ENCODE assay signal across 17 cellular contexts in genomic region chr6:22326500-22326899, GRCh38. TPM values are rescaled to one million over a fixed set of nuclear protein-coding genes. Genes with fewer than 3 reads are reported as not detected.
DNase-seq lines count a peak whose midpoint lies in the region; ATAC-seq and TF ChIP-seq lines count a peak whose summit lies in the region.
"Had no signal": no experiment of that assay in that cellular context is flagged by ENCODE, and none has a peak within 500 bp of the region (broad histone marks: within the 10 kb centered on the region; RNA-seq: fewer than 3 reads in every experiment).

No MANE protein-coding gene starts in this region.

- TF ChIP-seq RAD21 in IMR-90 (IDR thresholded peaks at IDR 0.05; ENCODE audit: low read length), result no peak

- CTCF ChIA-PET in IMR-90 (lab: Yijun Ruan, JAX), result interaction anchor here (1.0 kb wide), 1 partner anchor 22 kb away, joined by 3 read pairs; no protein-coding TSS in a partner anchor

- POLR2A ChIA-PET in IMR-90 (lab: Charles Lee; ENCODE audit: unreplicated experiment), result no interaction called here

- no peaks in the 10 kb centered on the region for H3K79me1 ChIP-seq in IMR-90 (ENCODE audit: low read depth in 1 of 2, low read length in 2 of 2)

- H3K9ac ChIP-seq in IMR-90 (ENCODE audit: low read depth, low read length), result no peak overlapping the region
- H3K9ac ChIP-seq: BLaER1 had no signal

- H3K36me3 ChIP-seq in IMR-90 (ENCODE audit: control insufficient read depth, insufficient read depth, low read length), result no peaks in the 10 kb centered on the region
- H3K36me3 ChIP-seq: BLaER1 had no signal

- no peak for TF ChIP-seq POLR2A in IMR-90 (IDR thresholded peaks at IDR 0.05; ENCODE audit: low read depth, low read length)
- no peak for TF ChIP-seq POLR2A in lower leg skin (IDR thresholded peaks at IDR 0.05)

- H4K91ac ChIP-seq in IMR-90 (ENCODE audit: insufficient read depth, low read depth, low read length), result peak overlapping the region; percentile 45

- peak overlapping the region; percentile 59 for H2BK120ac ChIP-seq in IMR-90 (ENCODE audit: low read depth, low read length)

- no peaks in the 10 kb centered on the region; the same call in none of the 2 replicates for H3K9me1 ChIP-seq in IMR-90 (ENCODE audit: insufficient read depth, low read length)

- no peaks in the 10 kb centered on the region for H3K9me3 Mint-ChIP-seq in osteocyte (ENCODE audit: unreplicated experiment)
- H3K9me3 Mint-ChIP-seq: GM23338, H9 had no signal

- no peak overlapping the region for H2AFZ ChIP-seq in IMR-90 (replicated peaks; ENCODE audit: low read length, poor library complexity)
- H2AFZ ChIP-seq: GM23338 had no signal

- dilution Hi-C loops in IMR-90 (cut with HindIII; ENCODE audit: low sequenced_read_pairs, unreplicated experiment), result no loop called here

- no peak overlapping the region for H4K5ac ChIP-seq in IMR-90 (ENCODE audit: low read depth, low read length)

- DNase-seq in IMR-90 (no peak), SK-N-DZ (ENCODE audit: low spot score) (peak; percentile 79), fibroblast of gingiva (ENCODE audit: low read depth) (peak; percentile 9), osteocyte (ENCODE audit: extremely low spot score, unreplicated experiment) (no peak), ureter (ENCODE audit: low spot score) (no peak), lower leg skin (ENCODE audit: low spot score in 2 of 2) (no peak)
- DNase-seq: CD8-positive, alpha-beta memory T cell; DMS79; H9 had no signal

- H2AK9ac ChIP-seq in IMR-90 (replicated peaks; ENCODE audit: low read depth, low read length, poor library complexity), result no peak overlapping the region

- H2BK20ac ChIP-seq in IMR-90 (ENCODE audit: low read depth, low read length), result peak overlapping the region; percentile 52

- no peak overlapping the region for H3K27ac ChIP-seq in IMR-90 (ENCODE audit: insufficient read depth, low read length)
- H3K27ac ChIP-seq: A549, BLaER1 had no signal

- H2AK5ac ChIP-seq in IMR-90 (ENCODE audit: low read depth, low read length), result peak overlapping the region; percentile 43; the same call in 1 of the 2 replicates

- H3K9me3 ChIP-seq in IMR-90 (ENCODE audit: control insufficient read depth, insufficient read depth, low read length), result no peaks in the 10 kb centered on the region
- H3K9me3 ChIP-seq: A549 had no signal

- H3K36me3 Mint-ChIP-seq in osteocyte (ENCODE audit: unreplicated experiment), result no peaks in the 10 kb centered on the region
- H3K36me3 Mint-ChIP-seq: CD8-positive, alpha-beta memory T cell had no signal

- no peak overlapping the region for H3K4me2 ChIP-seq in IMR-90 (ENCODE audit: low read depth, low read length)
- H3K4me2 ChIP-seq: A549, BLaER1, GM23338 had no signal

- WGBS in IMR-90 (ENCODE audit: extremely low coverage in 2 of 2, insufficient read length in 1 of 2), 2 experiments, result no CpG with 5 or more reads among the region's 6 CpGs
- WGBS in lower leg skin, 2 donors, result 67 to 71% methylated on average over 6 of the region's 6 CpGs

- H3K4me1 ChIP-seq in IMR-90 (ENCODE audit: control insufficient read depth, insufficient read depth, low read length), result peaks cover 13% of the 10 kb centered on the region

- intact Hi-C loops in IMR-90 (cut with micrococcal nuclease), result loop anchor here (10.0 kb wide), 1 partner anchor 548 kb away; no protein-coding TSS in a partner anchor
- intact Hi-C loops in lower leg skin (cut with DNase I; ENCODE audit: low total_unique reads), result no loop called here

- H3K23ac ChIP-seq in IMR-90 (ENCODE audit: low read depth, low read length), result no peak overlapping the region

- peaks cover 50% of the 10 kb centered on the region for H3K4me1 Mint-ChIP-seq in osteocyte (ENCODE audit: unreplicated experiment)
- H3K4me1 Mint-ChIP-seq: CD8-positive, alpha-beta memory T cell; GM23338; H9 had no signal

- H3K4ac ChIP-seq in IMR-90 (ENCODE audit: low read depth, low read length), result peak overlapping the region; percentile 36; the same call in 1 of the 2 replicates

- ATAC-seq in IMR-90 (ENCODE audit: low read depth) (no peak), GM21447 (IDR thresholded peaks at IDR 0.05; ENCODE audit: unreplicated experiment) (no peak)
- ATAC-seq: A549, GM12878, GM23338, HepG2 had no signal

- H2BK15ac ChIP-seq in IMR-90 (ENCODE audit: low read depth, low read length), result 0 out of 3 replicates have a peak overlapping the region, but pooled peaks have one; percentile 60

- H2BK5ac ChIP-seq in IMR-90 (ENCODE audit: low read depth, low read length, poor library complexity, severe bottlenecking), result no peak overlapping the region

- in situ Hi-C loops in IMR-90 (cut with MboI; ENCODE audit: low sequenced_read_pairs), result no loop called here

- H3K4me3 ChIP-seq in IMR-90 (ENCODE audit: insufficient read depth, low read depth, low read length) (no peak overlapping the region), lower leg skin (ENCODE audit: low read depth, poor library complexity, severe bottlenecking) (no peak overlapping the region)
- H3K4me3 ChIP-seq: A549, BLaER1, GM12878, GM23338 had no signal

- TF ChIP-seq CTCF in IMR-90 (conservative IDR thresholded peaks at IDR 0.05; ENCODE audit: low read depth, low read length), result no peak
- TF ChIP-seq CTCF in osteocyte (IDR thresholded peaks at IDR 0.05), result no peak
- TF ChIP-seq CTCF in lower leg skin (IDR thresholded peaks at IDR 0.05), result no peak

- no peaks in the 10 kb centered on the region for H3K27me3 Mint-ChIP-seq in osteocyte (ENCODE audit: unreplicated experiment)
- H3K27me3 Mint-ChIP-seq: CD8-positive, alpha-beta memory T cell had no signal

- 0 out of 2 replicates have a peak overlapping the region, but pooled peaks have one; percentile 21 for H3K14ac ChIP-seq in IMR-90 (replicated peaks; ENCODE audit: low read depth, low read length)

- 0 out of 4 replicates have a peak overlapping the region, but pooled peaks of 1 of the 2 experiments have one; percentile 23 for H4K8ac ChIP-seq in IMR-90 (ENCODE audit: low read depth in 2 of 2, low read length in 2 of 2)

- H3K27me3 ChIP-seq in IMR-90 (ENCODE audit: control insufficient read depth, insufficient read depth, low read length), result no peaks in the 10 kb centered on the region
- H3K27me3 ChIP-seq: BLaER1 had no signal

- no peaks in the 10 kb centered on the region for H4K20me1 ChIP-seq in IMR-90 (ENCODE audit: insufficient read depth, low read length)
- H4K20me1 ChIP-seq: BLaER1 had no signal

- no peak overlapping the region for H3K56ac ChIP-seq in IMR-90 (ENCODE audit: extremely low read depth, insufficient read depth, low read length)

- H3K4me3 Mint-ChIP-seq in osteocyte (ENCODE audit: unreplicated experiment), result no peak overlapping the region
- H3K4me3 Mint-ChIP-seq: CD8-positive, alpha-beta memory T cell; GM23338; H9 had no signal

- H3K18ac ChIP-seq in IMR-90 (ENCODE audit: low read depth, low read length), result no peak overlapping the region

- BruUV-seq in IMR-90 (replicated peaks; lab: Mats Ljungman, UMichigan), result no TSS peak

- H3K27ac Mint-ChIP-seq in osteocyte (ENCODE audit: unreplicated experiment), result peak overlapping the region; percentile 7
- H3K27ac Mint-ChIP-seq: CD8-positive, alpha-beta memory T cell; GM23338 had no signal

TF ChIP-seq in IMR-90, 13 proteins besides CTCF, POLR2A, EP300 and RAD21:
- TF ChIP-seq SMC3 (IDR thresholded peaks at IDR 0.05; ENCODE audit: low read depth, low read length) (no peak), BHLHE40 (IDR thresholded peaks at IDR 0.05; ENCODE audit: low read depth, low read length) (no peak), MXI1 (IDR thresholded peaks at IDR 0.05; ENCODE audit: borderline replicate concordance, low read depth, low read length) (no peak), RCOR1 (IDR thresholded peaks at IDR 0.05; ENCODE audit: insufficient replicate concordance, low read length) (no peak), MAFK (IDR thresholded peaks at IDR 0.05; ENCODE audit: low read depth, low read length) (no peak), FOS (IDR thresholded peaks at IDR 0.05; ENCODE audit: low read depth, low read length) (no peak), NFE2L2 (IDR thresholded peaks at IDR 0.05; ENCODE audit: low read depth, low read length) (no peak), ELK1 (IDR thresholded peaks at IDR 0.05; ENCODE audit: borderline replicate concordance, low read depth, low read length) (no peak), USF2 (IDR thresholded peaks at IDR 0.05; ENCODE audit: low read depth, low read length) (no peak), RFX5 (IDR thresholded peaks at IDR 0.05; ENCODE audit: low read depth, low read length) (no peak), CHD1 (IDR thresholded peaks at IDR 0.05; ENCODE audit: low read depth, low read length) (no peak), CEBPB (IDR thresholded peaks at IDR 0.05; ENCODE audit: low read depth, low read length) (no peak), MAZ (IDR thresholded peaks at IDR 0.05; ENCODE audit: borderline replicate concordance, low read depth, low read length) (no peak)
TF ChIP-seq in IMR-90: peak in this region for 0.

RNA-seq across cellular contexts. Expression of gene PRL, which starts 29.7 kb away (rescaled TPM):
- total RNA-seq in IMR-90 (2012; rRNA removed) (not detected in 2 replicates), osteocyte (not detected in 2 replicates), ureter (not detected), lower leg skin (not detected)
- not detected in 2 replicates for polyA plus RNA-seq in IMR-90 (2012; rRNA removed)
- not detected in 2 replicates for polyA plus RNA-seq in IMR-90 (2012; cell fraction: cytosol; rRNA removed)
- not detected in 2 replicates for polyA plus RNA-seq in IMR-90 (2012; cell fraction: nucleus; rRNA removed; ENCODE audit: low replicate concordance)
- not detected in 2 replicates for polyA plus RNA-seq in SK-N-DZ (2014; cell fraction: cytosol; rRNA removed)
- polyA plus RNA-seq in SK-N-DZ (2014; cell fraction: nucleus; rRNA removed), result not detected in 2 replicates
- total RNA-seq: CD8-positive, alpha-beta memory T cell; G401; GM23338; H9; HepG2 had no signal
- polyA plus RNA-seq: A549, AG04450, GM23338, HepG2 had no signal

Comparison
In these comparisons a context has a peak if more than half of its experiments do, and no peak if none do; other contexts are left out.
1. DNase-seq: peak in SK-N-DZ (single experiment) and fibroblast of gingiva (single experiment); none in IMR-90 (single experiment), osteocyte (single experiment), ureter (single experiment) and lower leg skin (0 of 2).